Comparison of ENCODE assay signal across 1 cellular context in the genomic region with DNA sequence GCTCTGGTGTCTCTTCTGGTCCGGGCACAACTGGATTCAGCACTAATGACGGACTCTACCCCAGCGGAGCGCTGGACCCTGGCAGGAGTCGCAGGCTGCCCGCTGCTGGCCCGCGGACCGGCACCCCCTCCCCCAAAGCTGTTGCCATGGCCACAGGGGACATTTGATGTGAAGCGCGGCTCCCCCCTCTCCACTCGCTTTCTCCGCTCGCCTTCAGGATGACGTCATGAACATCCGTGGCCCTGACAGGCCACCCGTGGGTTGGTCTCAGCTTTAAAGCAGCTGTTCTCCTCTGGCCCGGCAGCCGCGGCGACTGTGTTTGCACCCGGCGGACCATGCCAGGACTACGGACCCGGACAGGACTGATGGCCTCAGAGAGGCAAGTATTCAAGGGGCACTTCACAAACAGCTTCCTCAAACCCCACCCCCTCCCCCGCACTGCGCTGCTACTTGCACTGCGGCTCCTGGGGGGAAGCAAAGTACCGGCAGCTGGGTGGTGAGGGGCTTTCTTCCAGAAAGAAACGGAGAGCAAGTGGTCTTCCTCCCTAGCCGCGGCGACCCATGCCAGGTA.
A peak's percentile ranks its signal among the peaks of the same experiment; 100 is the strongest.
TF ChIP-seq lines count a peak whose summit lies in the region.

No MANE protein-coding gene starts in this region.

TF ChIP-seq in HEK293, 187 proteins besides CTCF, POLR2A, EP300 and RAD21 (continued from another document):
- TF ChIP-seq, protein P1, sequence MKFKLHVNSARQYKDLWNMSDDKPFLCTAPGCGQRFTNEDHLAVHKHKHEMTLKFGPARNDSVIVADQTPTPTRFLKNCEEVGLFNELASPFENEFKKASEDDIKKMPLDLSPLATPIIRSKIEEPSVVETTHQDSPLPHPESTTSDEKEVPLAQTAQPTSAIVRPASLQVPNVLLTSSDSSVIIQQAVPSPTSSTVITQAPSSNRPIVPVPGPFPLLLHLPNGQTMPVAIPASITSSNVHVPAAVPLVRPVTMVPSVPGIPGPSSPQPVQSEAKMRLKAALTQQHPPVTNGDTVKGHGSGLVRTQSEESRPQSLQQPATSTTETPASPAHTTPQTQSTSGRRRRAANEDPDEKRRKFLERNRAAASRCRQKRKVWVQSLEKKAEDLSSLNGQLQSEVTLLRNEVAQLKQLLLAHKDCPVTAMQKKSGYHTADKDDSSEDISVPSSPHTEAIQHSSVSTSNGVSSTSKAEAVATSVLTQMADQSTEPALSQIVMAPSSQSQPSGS (tag by site-specific recombination; IDR thresholded peaks at IDR 0.05; ENCODE audit: low read depth): peak; percentile 97
- TF ChIP-seq KLF16 (tag by site-specific recombination; IDR thresholded peaks at IDR 0.05) (no peak), ZNF654 (tag by site-specific recombination; IDR thresholded peaks at IDR 0.05; ENCODE audit: low read depth) (no peak), ZIC2 (tag by site-specific recombination; IDR thresholded peaks at IDR 0.05) (no peak), KLF9 (tag by site-specific recombination; IDR thresholded peaks at IDR 0.05; ENCODE audit: low read depth) (no peak), ZNF629 (tag by site-specific recombination; IDR thresholded peaks at IDR 0.05) (peak; percentile 78), ZNF623 (tag by site-specific recombination; IDR thresholded peaks at IDR 0.05) (peak; percentile 9; the same call in 1 of the 2 replicates), GFI1B (tag by site-specific recombination; IDR thresholded peaks at IDR 0.05) (no peak), ZNF114 (tag by site-specific recombination; IDR thresholded peaks at IDR 0.05) (no peak), ZNF404 (tag by site-specific recombination; IDR thresholded peaks at IDR 0.05) (no peak)
- TF ChIP-seq, protein P2, sequence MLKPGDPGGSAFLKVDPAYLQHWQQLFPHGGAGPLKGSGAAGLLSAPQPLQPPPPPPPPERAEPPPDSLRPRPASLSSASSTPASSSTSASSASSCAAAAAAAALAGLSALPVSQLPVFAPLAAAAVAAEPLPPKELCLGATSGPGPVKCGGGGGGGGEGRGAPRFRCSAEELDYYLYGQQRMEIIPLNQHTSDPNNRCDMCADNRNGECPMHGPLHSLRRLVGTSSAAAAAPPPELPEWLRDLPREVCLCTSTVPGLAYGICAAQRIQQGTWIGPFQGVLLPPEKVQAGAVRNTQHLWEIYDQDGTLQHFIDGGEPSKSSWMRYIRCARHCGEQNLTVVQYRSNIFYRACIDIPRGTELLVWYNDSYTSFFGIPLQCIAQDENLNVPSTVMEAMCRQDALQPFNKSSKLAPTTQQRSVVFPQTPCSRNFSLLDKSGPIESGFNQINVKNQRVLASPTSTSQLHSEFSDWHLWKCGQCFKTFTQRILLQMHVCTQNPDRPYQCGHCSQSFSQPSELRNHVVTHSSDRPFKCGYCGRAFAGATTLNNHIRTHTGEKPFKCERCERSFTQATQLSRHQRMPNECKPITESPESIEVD (tag by site-specific recombination; IDR thresholded peaks at IDR 0.05): no peak
- TF ChIP-seq, protein P3, sequence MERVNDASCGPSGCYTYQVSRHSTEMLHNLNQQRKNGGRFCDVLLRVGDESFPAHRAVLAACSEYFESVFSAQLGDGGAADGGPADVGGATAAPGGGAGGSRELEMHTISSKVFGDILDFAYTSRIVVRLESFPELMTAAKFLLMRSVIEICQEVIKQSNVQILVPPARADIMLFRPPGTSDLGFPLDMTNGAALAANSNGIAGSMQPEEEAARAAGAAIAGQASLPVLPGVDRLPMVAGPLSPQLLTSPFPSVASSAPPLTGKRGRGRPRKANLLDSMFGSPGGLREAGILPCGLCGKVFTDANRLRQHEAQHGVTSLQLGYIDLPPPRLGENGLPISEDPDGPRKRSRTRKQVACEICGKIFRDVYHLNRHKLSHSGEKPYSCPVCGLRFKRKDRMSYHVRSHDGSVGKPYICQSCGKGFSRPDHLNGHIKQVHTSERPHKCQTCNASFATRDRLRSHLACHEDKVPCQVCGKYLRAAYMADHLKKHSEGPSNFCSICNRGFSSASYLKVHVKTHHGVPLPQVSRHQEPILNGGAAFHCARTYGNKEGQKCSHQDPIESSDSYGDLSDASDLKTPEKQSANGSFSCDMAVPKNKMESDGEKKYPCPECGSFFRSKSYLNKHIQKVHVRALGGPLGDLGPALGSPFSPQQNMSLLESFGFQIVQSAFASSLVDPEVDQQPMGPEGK (tag by site-specific recombination; IDR thresholded peaks at IDR 0.05): peak; percentile 39; the same call in 1 of the 2 replicates
- TF ChIP-seq, protein P4, sequence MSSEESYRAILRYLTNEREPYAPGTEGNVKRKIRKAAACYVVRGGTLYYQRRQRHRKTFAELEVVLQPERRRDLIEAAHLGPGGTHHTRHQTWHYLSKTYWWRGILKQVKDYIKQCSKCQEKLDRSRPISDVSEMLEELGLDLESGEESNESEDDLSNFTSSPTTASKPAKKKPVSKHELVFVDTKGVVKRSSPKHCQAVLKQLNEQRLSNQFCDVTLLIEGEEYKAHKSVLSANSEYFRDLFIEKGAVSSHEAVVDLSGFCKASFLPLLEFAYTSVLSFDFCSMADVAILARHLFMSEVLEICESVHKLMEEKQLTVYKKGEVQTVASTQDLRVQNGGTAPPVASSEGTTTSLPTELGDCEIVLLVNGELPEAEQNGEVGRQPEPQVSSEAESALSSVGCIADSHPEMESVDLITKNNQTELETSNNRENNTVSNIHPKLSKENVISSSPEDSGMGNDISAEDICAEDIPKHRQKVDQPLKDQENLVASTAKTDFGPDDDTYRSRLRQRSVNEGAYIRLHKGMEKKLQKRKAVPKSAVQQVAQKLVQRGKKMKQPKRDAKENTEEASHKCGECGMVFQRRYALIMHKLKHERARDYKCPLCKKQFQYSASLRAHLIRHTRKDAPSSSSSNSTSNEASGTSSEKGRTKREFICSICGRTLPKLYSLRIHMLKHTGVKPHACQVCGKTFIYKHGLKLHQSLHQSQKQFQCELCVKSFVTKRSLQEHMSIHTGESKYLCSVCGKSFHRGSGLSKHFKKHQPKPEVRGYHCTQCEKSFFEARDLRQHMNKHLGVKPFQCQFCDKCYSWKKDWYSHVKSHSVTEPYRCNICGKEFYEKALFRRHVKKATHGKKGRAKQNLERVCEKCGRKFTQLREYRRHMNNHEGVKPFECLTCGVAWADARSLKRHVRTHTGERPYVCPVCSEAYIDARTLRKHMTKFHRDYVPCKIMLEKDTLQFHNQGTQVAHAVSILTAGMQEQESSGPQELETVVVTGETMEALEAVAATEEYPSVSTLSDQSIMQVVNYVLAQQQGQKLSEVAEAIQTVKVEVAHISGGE (tag by site-specific recombination; conservative IDR thresholded peaks at IDR 0.05; ENCODE audit: low read depth): 0 out of 2 replicates have a peak, but pooled peaks have one; percentile 37
- TF ChIP-seq, protein P5, sequence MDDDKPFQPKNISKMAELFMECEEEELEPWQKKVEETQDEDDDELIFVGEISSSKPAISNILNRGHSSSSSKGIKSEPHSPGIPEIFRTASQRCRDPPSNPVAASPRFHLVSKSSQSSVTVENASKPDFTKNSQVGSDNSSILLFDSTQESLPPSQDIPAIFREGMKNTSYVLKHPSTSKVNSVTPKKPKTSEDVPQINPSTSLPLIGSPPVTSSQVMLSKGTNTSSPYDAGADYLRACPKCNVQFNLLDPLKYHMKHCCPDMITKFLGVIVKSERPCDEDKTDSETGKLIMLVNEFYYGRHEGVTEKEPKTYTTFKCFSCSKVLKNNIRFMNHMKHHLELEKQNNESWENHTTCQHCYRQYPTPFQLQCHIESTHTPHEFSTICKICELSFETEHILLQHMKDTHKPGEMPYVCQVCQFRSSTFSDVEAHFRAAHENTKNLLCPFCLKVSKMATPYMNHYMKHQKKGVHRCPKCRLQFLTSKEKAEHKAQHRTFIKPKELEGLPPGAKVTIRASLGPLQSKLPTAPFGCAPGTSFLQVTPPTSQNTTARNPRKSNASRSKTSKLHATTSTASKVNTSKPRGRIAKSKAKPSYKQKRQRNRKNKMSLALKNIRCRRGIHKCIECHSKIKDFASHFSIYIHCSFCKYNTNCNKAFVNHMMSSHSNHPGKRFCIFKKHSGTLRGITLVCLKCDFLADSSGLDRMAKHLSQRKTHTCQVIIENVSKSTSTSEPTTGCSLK (tag by site-specific recombination; IDR thresholded peaks at IDR 0.05): no peak
